ENCODE assay signal across 1 cellular context in genomic region chr1:51433269-51433971, GRCh38.
TF ChIP-seq lines count a peak whose summit lies in the region.

No MANE protein-coding gene starts in this region.

TF ChIP-seq in K562, 482 proteins besides CTCF, POLR2A, EP300 and RAD21 (continued from another document and continues in another):
- TF ChIP-seq ZBTB11 (CRISPR knock-in tag; IDR thresholded peaks at IDR 0.05) (no peak), NCOR1 (IDR thresholded peaks at IDR 0.05) (no peak; the same call in 1 of the 2 replicates), ZNF407 (IDR thresholded peaks at IDR 0.05; ENCODE audit: low read depth) (no peak), MECOM (CRISPR knock-in tag; IDR thresholded peaks at IDR 0.05) (0 out of 2 replicates have a peak, but pooled peaks have one; percentile 34), RBM14 (IDR thresholded peaks at IDR 0.05; ENCODE audit: borderline replicate concordance, insufficient read depth, low read depth, low read length) (no peak), HMGXB4 (CRISPR knock-in tag; IDR thresholded peaks at IDR 0.05) (no peak), RNF219 (CRISPR knock-in tag; IDR thresholded peaks at IDR 0.05) (0 out of 2 replicates have a peak, but pooled peaks have one; percentile 16), SRSF7 (optimal IDR thresholded peaks at IDR 0.05; ENCODE audit: low read depth, low read length) (no peak), PHB (CRISPR knock-in tag; IDR thresholded peaks at IDR 0.05) (no peak), KAT2B (IDR thresholded peaks at IDR 0.05; ENCODE audit: low read depth, low read length) (no peak), SMC3 (conservative IDR thresholded peaks at IDR 0.05; ENCODE audit: insufficient read depth, low read depth, low read length) (no peak), ATF7 (IDR thresholded peaks at IDR 0.05) (no peak), CLOCK (CRISPR knock-in tag; IDR thresholded peaks at IDR 0.05; ENCODE audit: borderline replicate concordance) (no peak), SNIP1 (IDR thresholded peaks at IDR 0.05; ENCODE audit: low read depth) (no peak), ZNF140 (CRISPR knock-in tag; IDR thresholded peaks at IDR 0.05) (no peak), HSF4 (CRISPR knock-in tag; IDR thresholded peaks at IDR 0.05; ENCODE audit: borderline replicate concordance) (no peak), CHD4 (IDR thresholded peaks at IDR 0.05; ENCODE audit: insufficient read depth, insufficient replicate concordance, low read depth, low read length, poor library complexity, severe bottlenecking) (peak; percentile 77), SMAD1 (IDR thresholded peaks at IDR 0.05; ENCODE audit: low read depth, low read length, partially characterized antibody) (no peak), ZBTB33 (CRISPR knock-in tag; IDR thresholded peaks at IDR 0.05) (no peak), ARNT (IDR thresholded peaks at IDR 0.05) (no peak), TEAD4 (IDR thresholded peaks at IDR 0.05; ENCODE audit: low read length) (peak; percentile 18; the same call in 1 of the 2 replicates), TEAD4 (CRISPR knock-in tag; IDR thresholded peaks at IDR 0.05; ENCODE audit: borderline replicate concordance) (no peak), MXI1 (IDR thresholded peaks at IDR 0.05; ENCODE audit: low read depth, low read length) (no peak), ZEB2 (IDR thresholded peaks at IDR 0.05) (no peak), CBFA2T2 (conservative IDR thresholded peaks at IDR 0.05) (no peak), ZNF263 (CRISPR knock-in tag; IDR thresholded peaks at IDR 0.05; ENCODE audit: borderline replicate concordance) (no peak), ZNF764 (CRISPR knock-in tag; IDR thresholded peaks at IDR 0.05; ENCODE audit: low read depth) (no peak), ZBTB43 (CRISPR knock-in tag; IDR thresholded peaks at IDR 0.05) (no peak), KLF10 (CRISPR knock-in tag; IDR thresholded peaks at IDR 0.05) (no peak), MEIS2 (IDR thresholded peaks at IDR 0.05; ENCODE audit: partially characterized antibody) (peak; percentile 14), ZNF384 (IDR thresholded peaks at IDR 0.05; ENCODE audit: low read depth, low read length) (no peak), TCF7 (IDR thresholded peaks at IDR 0.05; ENCODE audit: borderline replicate concordance) (no peak), ZC3H8 (IDR thresholded peaks at IDR 0.05) (no peak), GTF2B (IDR thresholded peaks at IDR 0.05; ENCODE audit: extremely low read depth, insufficient read length) (no peak), ZNF830 (CRISPR knock-in tag; IDR thresholded peaks at IDR 0.05) (no peak), ZNF445 (CRISPR knock-in tag; IDR thresholded peaks at IDR 0.05; ENCODE audit: low read depth) (no peak)
